In genomic region chr19:34375598-34375997, GRCh38 we compare ENCODE assay signal across 27 cellular contexts. TPM values are rescaled to one million over a fixed set of nuclear protein-coding genes. Genes with fewer than 3 reads are reported as not detected.
DNase-seq lines count a peak whose midpoint lies in the region; ATAC-seq and TF ChIP-seq lines count a peak whose summit lies in the region.
"Had no signal": no experiment of that assay in that cellular context is flagged by ENCODE, and none has a peak within 500 bp of the region (broad histone marks: within the 10 kb centered on the region; RNA-seq: fewer than 3 reads in every experiment).

No MANE protein-coding gene starts in this region.

- H3K27ac Mint-ChIP-seq in activated T-cell treated with anti-CD3 and anti-CD28 coated beads, Interleukin-2, amount 50 U/mL, for 72 hours: peak overlapping the region; percentile 58
- H3K27ac Mint-ChIP-seq in activated naive CD8-positive, alpha-beta T cell treated with anti-CD3 and anti-CD28 coated beads, Interleukin-2, amount 50 U/mL, for 24 hours: peak overlapping the region; percentile 49

- H3K27me3 Mint-ChIP-seq in activated T-cell treated with anti-CD3 and anti-CD28 coated beads, Interleukin-2, amount 50 U/mL, for 72 hours (ENCODE audit: low read depth): no peaks in the 10 kb centered on the region
- no peaks in the 10 kb centered on the region for H3K27me3 Mint-ChIP-seq in activated naive CD8-positive, alpha-beta T cell treated with anti-CD3 and anti-CD28 coated beads, Interleukin-2, amount 50 U/mL, for 24 hours

- no peak overlapping the region for H2BK120ac ChIP-seq in neuronal stem cell (ENCODE audit: low read depth, low read length)

- H3K4ac ChIP-seq in neuronal stem cell (ENCODE audit: low read length): no peak overlapping the region

- H2BK5ac ChIP-seq in neuronal stem cell (ENCODE audit: low read length): no peak overlapping the region

- H2AK5ac ChIP-seq in neuronal stem cell (ENCODE audit: low read depth, low read length): no peak overlapping the region

- H3K18ac ChIP-seq in neuronal stem cell (ENCODE audit: low read length): no peak overlapping the region

- H3K27ac ChIP-seq in left lung: no peak overlapping the region
- H3K27ac ChIP-seq in subcutaneous abdominal adipose tissue (ENCODE audit: low read depth, low read length): peak overlapping the region; percentile 65
- no peak overlapping the region for H3K27ac ChIP-seq in neuronal stem cell (replicated peaks; ENCODE audit: low read length)
- H3K27ac ChIP-seq: cardiac muscle cell, Peyer's patch, suprapubic skin had no signal

- intact Hi-C loops in left lung (cut with DNase I): no loop called here

- H3K4me3 ChIP-seq in left lung (no peak overlapping the region), subcutaneous abdominal adipose tissue (ENCODE audit: low read depth in 1 of 5, low read length in 5 of 5) (no peak overlapping the region), neuronal stem cell (ENCODE audit: low read length in 2 of 2) (no peak overlapping the region)
- H3K4me3 ChIP-seq: cardiac muscle cell, K562, MG63, Peyer's patch, suprapubic skin had no signal

- no peaks in the 10 kb centered on the region for H3K9me3 ChIP-seq in left lung
- H3K9me3 ChIP-seq in subcutaneous abdominal adipose tissue (ENCODE audit: control insufficient read depth in 5 of 5, low read length in 5 of 5): no peaks in the 10 kb centered on the region
- peaks cover 0 to 1% of the 10 kb centered on the region in 2 donors for H3K9me3 ChIP-seq in neuronal stem cell (replicated peaks in 1 of 2; ENCODE audit: control insufficient read depth in 2 of 2, insufficient read depth in 1 of 2, low read depth in 1 of 2, low read length in 2 of 2)
- H3K9me3 ChIP-seq: MG63, Peyer's patch, suprapubic skin had no signal

- no peak for DNase-seq in activated T-cell treated with anti-CD3 and anti-CD28 coated beads, Interleukin-2, amount 50 U/mL, for 72 hours
- DNase-seq in activated T-cell treated with anti-CD3 and anti-CD28 coated beads for 4 hours (no peak), left lung (no peak), neuronal stem cell (ENCODE audit: low spot score) (no peak), DMS 273 (lab: John Stamatoyannopoulos, UW; ENCODE audit: unreplicated experiment) (no peak)
- no peak for DNase-seq in activated naive CD8-positive, alpha-beta T cell treated with anti-CD3 and anti-CD28 coated beads, Interleukin-2, amount 50 U/mL, for 24 hours
- DNase-seq: activated CD4-positive, alpha-beta T cell treated with anti-CD3 and anti-CD28 coated beads, Interleukin-2, amount 50 U/mL, for 4 hours; activated naive CD4-positive, alpha-beta T cell treated with anti-CD3 and anti-CD28 coated beads, Interleukin-2, amount 50 U/mL, for 16 hours; activated T-cell treated with anti-CD3 and anti-CD28 coated beads, Interleukin-2, amount 50 U/mL, for 4 hours; aorta; cortex of kidney; DMS53; mammary epithelial cell; MG63; NCI-H1417 treated with DMSO at 0.1 percent for 48 hours; NCI-H2081; NCI-H226; Peyer's patch; posterior cingulate gyrus; SIG-M5; stimulated activated CD4-positive, alpha-beta T cell treated with anti-CD3 and anti-CD28 coated beads, Interleukin-2, amount 100 ng/mL, for 48 hours; T1000 had no signal

- no CpG with 5 or more reads among the region's 8 CpGs for WGBS in neuronal stem cell (ENCODE audit: extremely low coverage in 2 of 2, insufficient read length in 2 of 2, insufficient replicate concordance in 1 of 2), 2 donors

- peak overlapping the region in 2 of 5 donors; percentile 4 to 47 for H3K9ac ChIP-seq in subcutaneous abdominal adipose tissue (ENCODE audit: low read length in 5 of 5)
- H3K9ac ChIP-seq in neuronal stem cell (ENCODE audit: low read depth, low read length, poor library complexity): no peak overlapping the region

- peaks cover 13 to 31% of the 10 kb centered on the region in 2 donors for H3K36me3 Mint-ChIP-seq in activated T-cell treated with anti-CD3 and anti-CD28 coated beads, Interleukin-2, amount 50 U/mL, for 72 hours (ENCODE audit: insufficient read depth in 2 of 2)
- peaks cover 52% of the 10 kb centered on the region for H3K36me3 Mint-ChIP-seq in activated naive CD8-positive, alpha-beta T cell treated with anti-CD3 and anti-CD28 coated beads, Interleukin-2, amount 50 U/mL, for 24 hours (ENCODE audit: low read depth)

- H3K4me2 ChIP-seq in neuronal stem cell (ENCODE audit: insufficient read depth, low read length, poor library complexity, severe bottlenecking): no peak overlapping the region

- H3K27me3 ChIP-seq in left lung (no peaks in the 10 kb centered on the region), subcutaneous abdominal adipose tissue (ENCODE audit: control insufficient read depth in 5 of 5, insufficient read depth in 4 of 5, low read length in 5 of 5) (no peaks in the 10 kb centered on the region), neuronal stem cell (ENCODE audit: control insufficient read depth in 3 of 3, insufficient read depth in 3 of 3, low read depth in 1 of 3, low read length in 3 of 3) (no peaks in the 10 kb centered on the region)
- H3K27me3 ChIP-seq: cardiac muscle cell, MG63, Peyer's patch, suprapubic skin had no signal

- no peak overlapping the region for H3K4me3 Mint-ChIP-seq in activated T-cell treated with anti-CD3 and anti-CD28 coated beads, Interleukin-2, amount 50 U/mL, for 72 hours
- H3K4me3 Mint-ChIP-seq in activated naive CD8-positive, alpha-beta T cell treated with anti-CD3 and anti-CD28 coated beads, Interleukin-2, amount 50 U/mL, for 24 hours: no peak overlapping the region
- H3K4me3 Mint-ChIP-seq: activated T-cell treated with anti-CD3 and anti-CD28 coated beads, Interleukin-2, amount 50 U/mL, for 4 hours had no signal

- no peak overlapping the region for H4K8ac ChIP-seq in neuronal stem cell (ENCODE audit: low read depth, low read length)

- H2BK12ac ChIP-seq in neuronal stem cell (ENCODE audit: low read length): no peak overlapping the region

- H3K14ac ChIP-seq in neuronal stem cell (ENCODE audit: low read length): no peak overlapping the region

- H2BK15ac ChIP-seq in neuronal stem cell (ENCODE audit: low read length): no peak overlapping the region

- H3K36me3 ChIP-seq in left lung (peaks cover 0 to 98% of the 10 kb centered on the region in 2 donors), subcutaneous abdominal adipose tissue (ENCODE audit: control insufficient read depth in 5 of 5, insufficient read depth in 5 of 5, low read length in 5 of 5) (peaks cover 2 to 76% (median 59%) of the 10 kb centered on the region in 5 donors), neuronal stem cell (replicated peaks in 1 of 2; ENCODE audit: control insufficient read depth in 2 of 2, insufficient read depth in 2 of 2, low read length in 2 of 2) (peaks cover 47 to 66% of the 10 kb centered on the region in 2 donors)

- peaks cover 8% of the 10 kb centered on the region for H3K4me1 Mint-ChIP-seq in activated T-cell treated with anti-CD3 and anti-CD28 coated beads, Interleukin-2, amount 50 U/mL, for 72 hours (ENCODE audit: low read depth)
- peaks cover 22% of the 10 kb centered on the region for H3K4me1 Mint-ChIP-seq in activated naive CD8-positive, alpha-beta T cell treated with anti-CD3 and anti-CD28 coated beads, Interleukin-2, amount 50 U/mL, for 24 hours

- H3K4me1 ChIP-seq in left lung (no peaks in the 10 kb centered on the region), subcutaneous abdominal adipose tissue (ENCODE audit: control insufficient read depth in 5 of 5, insufficient read depth in 5 of 5, low read length in 5 of 5) (peaks cover 5 to 22% (median 14%) of the 10 kb centered on the region in 5 donors), neuronal stem cell (ENCODE audit: control insufficient read depth in 2 of 2, insufficient read depth in 1 of 2, low read depth in 1 of 2, low read length in 2 of 2) (no peaks in the 10 kb centered on the region)
- H3K4me1 ChIP-seq: Peyer's patch, suprapubic skin had no signal

- peaks cover 4% of the 10 kb centered on the region for H3K79me1 ChIP-seq in neuronal stem cell (ENCODE audit: low read depth, low read length)

- no peak for TF ChIP-seq CTCF in left lung (IDR thresholded peaks at IDR 0.05)

- ATAC-seq in activated T-cell treated with anti-CD3 and anti-CD28 coated beads, Interleukin-2, amount 50 U/mL, for 72 hours (replicated peaks in 1 of 2): no peak
- ATAC-seq in activated naive CD8-positive, alpha-beta T cell treated with anti-CD3 and anti-CD28 coated beads, Interleukin-2, amount 50 U/mL, for 24 hours: peak; percentile 53
- ATAC-seq in left lung: peak; percentile 29
- ATAC-seq in HG03175 (IDR thresholded peaks at IDR 0.05; ENCODE audit: unreplicated experiment): no peak
- ATAC-seq: activated T-cell treated with anti-CD3 and anti-CD28 coated beads, Interleukin-2, amount 50 U/mL, for 4 hours; K562 had no signal

- H3K9me3 Mint-ChIP-seq in activated T-cell treated with anti-CD3 and anti-CD28 coated beads, Interleukin-2, amount 50 U/mL, for 72 hours: no peaks in the 10 kb centered on the region
- H3K9me3 Mint-ChIP-seq in activated naive CD8-positive, alpha-beta T cell treated with anti-CD3 and anti-CD28 coated beads, Interleukin-2, amount 50 U/mL, for 24 hours: no peaks in the 10 kb centered on the region
- H3K9me3 Mint-ChIP-seq: activated T-cell treated with anti-CD3 and anti-CD28 coated beads, Interleukin-2, amount 50 U/mL, for 4 hours had no signal

- no peak overlapping the region for H4K91ac ChIP-seq in neuronal stem cell (ENCODE audit: low read depth, low read length, poor library complexity)

- no peak overlapping the region for H2AFZ ChIP-seq in neuronal stem cell (ENCODE audit: low read length)

- H3K23ac ChIP-seq in neuronal stem cell (ENCODE audit: low read depth, low read length, poor library complexity): no peak overlapping the region

RNA-seq across cellular contexts. Expression of gene GPI, which starts 10.6 kb away (rescaled TPM):
- total RNA-seq in activated T-cell treated with anti-CD3 and anti-CD28 coated beads, Interleukin-2, amount 50 U/mL, for 72 hours: 100 to 1,000 TPM; 240 to 282 TPM
- 100 to 1,000 TPM; 189 to 248 TPM for total RNA-seq in left lung
- polyA plus RNA-seq in neuronal stem cell (2013, experiment 1 of 2): 75.0 TPM
- polyA plus RNA-seq in neuronal stem cell (2013, experiment 2 of 2): 71.3 TPM

RNA-seq across cellular contexts. Expression of gene PDCD2L, which starts 28.6 kb away (rescaled TPM):
- 10 to 100 TPM; 23.2 to 34.4 TPM for total RNA-seq in activated T-cell treated with anti-CD3 and anti-CD28 coated beads, Interleukin-2, amount 50 U/mL, for 72 hours
- 10 to 100 TPM in 1 of 2 donors, 1 to 10 TPM in 1; 5.0 to 11.4 TPM for total RNA-seq in left lung
- polyA plus RNA-seq in neuronal stem cell (2013, experiment 1 of 2): 30.4 TPM
- polyA plus RNA-seq in neuronal stem cell (2013, experiment 2 of 2): 30.4 TPM

RNA-seq across cellular contexts. Expression of gene UBA2, which starts 52.6 kb away (rescaled TPM):
- total RNA-seq in activated T-cell treated with anti-CD3 and anti-CD28 coated beads, Interleukin-2, amount 50 U/mL, for 72 hours: 100 to 1,000 TPM; 153 to 183 TPM
- total RNA-seq in left lung: 10 to 100 TPM; 61.1 to 69.1 TPM
- polyA plus RNA-seq in neuronal stem cell (2013, experiment 1 of 2): 226 TPM
- polyA plus RNA-seq in neuronal stem cell (2013, experiment 2 of 2): 239 TPM

Comparison
In these comparisons a context has a peak if more than half of its experiments do, and no peak if none do; other contexts are left out.
1. ATAC-seq: peak in activated naive CD8-positive, alpha-beta T cell treated with anti-CD3 and anti-CD28 coated beads, Interleukin-2, amount 50 U/mL, for 24 hours (single experiment) and left lung (single experiment); none in activated T-cell treated with anti-CD3 and anti-CD28 coated beads, Interleukin-2, amount 50 U/mL, for 72 hours (0 of 2) and HG03175 (single experiment).